In genomic region chr6:1474205-1474604, GRCh38 we compare ENCODE assay signal across 31 cellular contexts.
A peak's percentile ranks its signal among the peaks of the same experiment; 100 is the strongest.
DNase-seq lines count a peak whose midpoint lies in the region; ATAC-seq, FAIRE-seq and TF ChIP-seq lines count a peak whose summit lies in the region.
"Had no signal": no experiment of that assay in that cellular context is flagged by ENCODE, and none has a peak within 500 bp of the region (broad histone marks: within the 10 kb centered on the region; RNA-seq: fewer than 3 reads in every experiment).

No MANE protein-coding gene starts in this region.

- FAIRE-seq in keratinocyte (lab: Jason Lieb, UNC): no peak
- FAIRE-seq: colon had no signal

- H3K4me3 ChIP-seq in GM12864 (ENCODE audit: low read depth, low read length) (no peak overlapping the region), brain microvascular endothelial cell (ENCODE audit: low read depth, low read length) (no peak overlapping the region), keratinocyte (ENCODE audit: control insufficient read depth in 2 of 3, extremely low read depth in 1 of 3, insufficient read depth in 2 of 3, low read depth in 1 of 3, low read length in 3 of 3) (no peak overlapping the region), mesenchymal stem cell (ENCODE audit: insufficient read depth in 1 of 2, low read depth in 1 of 2, low read length in 2 of 2) (no peak overlapping the region), MM.1S (ENCODE audit: low read length) (no peak overlapping the region)
- H3K4me3 ChIP-seq: BLaER1 treated with 17β-estradiol and CSF1 and Interleukin-3, amounts not matched to agents 10 nM and 100 nM; body of pancreas; esophagus muscularis mucosa; gastroesophageal sphincter; right atrium auricular region; uterus had no signal

- H2BK120ac ChIP-seq in mesenchymal stem cell (ENCODE audit: low read depth, low read length): no peak overlapping the region

- peaks cover 3% of the 10 kb centered on the region; the same call in 1 of the 2 replicates for H3K27me3 Mint-ChIP-seq in HFFc6 (ENCODE audit: insufficient read depth)

- peaks cover 32% of the 10 kb centered on the region for H3K4me1 Mint-ChIP-seq in HFFc6 (ENCODE audit: low read depth)

- H2BK5ac ChIP-seq in mesenchymal stem cell (ENCODE audit: low read depth, low read length, poor library complexity, severe bottlenecking): no peak overlapping the region

- dilution Hi-C loops in keratinocyte (cut with MboI; ENCODE audit: extremely low pct_ligation_motif_present, low sequenced_read_pairs): no loop called here

- no peaks in the 10 kb centered on the region for H3K4me1 ChIP-seq in keratinocyte (ENCODE audit: control insufficient read depth, extremely low read depth, insufficient read depth, low read length)
- H3K4me1 ChIP-seq in mesenchymal stem cell (ENCODE audit: control insufficient read depth, insufficient read depth, low read depth, low read length): peaks cover 2% of the 10 kb centered on the region
- H3K4me1 ChIP-seq in MM.1S (ENCODE audit: low read length): peaks cover 5% of the 10 kb centered on the region
- H3K4me1 ChIP-seq: body of pancreas, Caco-2, esophagus muscularis mucosa, gastroesophageal sphincter, right atrium auricular region, uterus had no signal

- no peak for ATAC-seq in HG02610 (IDR thresholded peaks at IDR 0.05; ENCODE audit: unreplicated experiment)
- ATAC-seq: body of pancreas, gastroesophageal sphincter, left ventricle myocardium superior, natural killer cell had no signal

- no peak for DNase-seq in GM12864 (ENCODE audit: low read depth)
- DNase-seq in HFFc6: no peak
- DNase-seq in brain microvascular endothelial cell: no peak
- no peak for DNase-seq in keratinocyte (ENCODE audit: low read depth, low spot score)
- no peak for DNase-seq in mesenchymal stem cell
- DNase-seq in NCI-H2171 (lab: John Stamatoyannopoulos, UW): no peak
- no peak for DNase-seq in MM.1S
- DNase-seq: ACHN; activated T-cell treated with anti-CD3 and anti-CD28 coated beads, Interleukin-2, amount 50 U/mL, for 24 hours; body of pancreas; Caco-2; effector CD8-positive, alpha-beta T cell; EL; left ventricle myocardium superior; midbrain; natural killer cell; NCI-H1048; NCI-H1694 treated with DMSO at 0.1 percent for 48 hours; NCI-H82; stimulated activated CD4-positive, alpha-beta T cell treated with anti-CD3 and anti-CD28 coated beads, Interleukin-12 subunit alpha, Interleukin-12 subunit beta, amount 100 ng/mL, for 4 hours; stimulated activated CD4-positive, alpha-beta T cell treated with anti-CD3 and anti-CD28 coated beads, Interleukin-4, amount 100 ng/mL, for 24 hours; stimulated activated naive CD4-positive, alpha-beta T cell; SW 1271; T1000; uterus had no signal

- H3K9ac ChIP-seq in keratinocyte (ENCODE audit: control insufficient read depth, extremely low read depth, insufficient read depth, low read length) (no peak overlapping the region), mesenchymal stem cell (ENCODE audit: low read length) (no peak overlapping the region), MM.1S (ENCODE audit: low read length) (no peak overlapping the region)
- H3K9ac ChIP-seq: BLaER1 treated with 17β-estradiol and CSF1 and Interleukin-3, amounts not matched to agents 10 nM and 100 nM had no signal

- no peak overlapping the region for H2BK12ac ChIP-seq in mesenchymal stem cell (ENCODE audit: low read length in 2 of 2)

- H3F3A ChIP-seq in MM.1S (ENCODE audit: insufficient read depth, low read length): no peaks in the 10 kb centered on the region

- H4K91ac ChIP-seq in mesenchymal stem cell (ENCODE audit: low read length): no peak overlapping the region

- H2AFZ ChIP-seq in keratinocyte (ENCODE audit: control insufficient read depth, low read length) (no peak overlapping the region), mesenchymal stem cell (ENCODE audit: low read depth, low read length) (no peak overlapping the region), MM.1S (ENCODE audit: low read length) (no peak overlapping the region)

- no peak overlapping the region for H3K18ac ChIP-seq in mesenchymal stem cell (ENCODE audit: low read depth in 1 of 2, low read length in 2 of 2)

- no peaks in the 10 kb centered on the region for H3K9me1 ChIP-seq in keratinocyte (ENCODE audit: control insufficient read depth, extremely low read depth, insufficient read depth, low read length)

- H3K4me2 ChIP-seq in keratinocyte (ENCODE audit: control insufficient read depth, extremely low read depth, insufficient read depth, low read depth, low read length) (no peak overlapping the region), mesenchymal stem cell (ENCODE audit: low read length, poor library complexity, severe bottlenecking) (no peak overlapping the region), MM.1S (ENCODE audit: low read depth, low read length) (no peak overlapping the region)

- no peak overlapping the region for H4K8ac ChIP-seq in mesenchymal stem cell (ENCODE audit: low read length)

- no peak overlapping the region for H3K27ac Mint-ChIP-seq in HFFc6
- H3K27ac Mint-ChIP-seq: activated T-cell treated with anti-CD3 and anti-CD28 coated beads, Interleukin-2, amount 50 U/mL, for 24 hours; natural killer cell had no signal

- H3K4me3 Mint-ChIP-seq in HFFc6: no peak overlapping the region
- H3K4me3 Mint-ChIP-seq: activated T-cell treated with anti-CD3 and anti-CD28 coated beads, Interleukin-2, amount 50 U/mL, for 24 hours; natural killer cell had no signal

- H3K27ac ChIP-seq in brain microvascular endothelial cell (no peak overlapping the region), keratinocyte (ENCODE audit: control insufficient read depth, insufficient read depth, low read length) (no peak overlapping the region), mesenchymal stem cell (ENCODE audit: low read length, poor library complexity, severe bottlenecking) (no peak overlapping the region), MM.1S (ENCODE audit: low read length) (no peak overlapping the region)
- H3K27ac ChIP-seq: BLaER1 treated with 17β-estradiol and CSF1 and Interleukin-3, amounts not matched to agents 10 nM and 100 nM; body of pancreas; esophagus muscularis mucosa; gastroesophageal sphincter; right atrium auricular region; uterus had no signal

- WGBS in mesenchymal stem cell: 58% methylated on average over 2 of the region's 4 CpGs

- H3K27me3 ChIP-seq in brain microvascular endothelial cell (replicated peaks): no peaks in the 10 kb centered on the region
- no peaks in the 10 kb centered on the region for H3K27me3 ChIP-seq in keratinocyte (ENCODE audit: control insufficient read depth, extremely low read depth, insufficient read depth, low read length)
- no peaks in the 10 kb centered on the region for H3K27me3 ChIP-seq in mesenchymal stem cell (ENCODE audit: control insufficient read depth in 1 of 2, insufficient read depth in 1 of 2, low read length in 2 of 2)
- H3K27me3 ChIP-seq in MM.1S (replicated peaks; ENCODE audit: insufficient read depth, low read length): no peaks in the 10 kb centered on the region
- H3K27me3 ChIP-seq: BLaER1 treated with 17β-estradiol and CSF1 and Interleukin-3, amounts not matched to agents 10 nM and 100 nM; body of pancreas; gastroesophageal sphincter; right atrium auricular region; uterus had no signal

- no peak overlapping the region for H3K23ac ChIP-seq in mesenchymal stem cell (ENCODE audit: low read length in 2 of 2)

- no peak overlapping the region for H2AK5ac ChIP-seq in mesenchymal stem cell (ENCODE audit: low read length, severe bottlenecking)

- H3K9me3 ChIP-seq in keratinocyte (ENCODE audit: control insufficient read depth, low read depth, low read length): no peaks in the 10 kb centered on the region
- no peaks in the 10 kb centered on the region for H3K9me3 ChIP-seq in mesenchymal stem cell (ENCODE audit: control insufficient read depth, low read length)
- H3K9me3 ChIP-seq in MM.1S (replicated peaks; ENCODE audit: insufficient read depth, low read length): no peaks in the 10 kb centered on the region
- H3K9me3 ChIP-seq: BLaER1 treated with 17β-estradiol and CSF1 and Interleukin-3, amounts not matched to agents 10 nM and 100 nM; body of pancreas; Caco-2; esophagus muscularis mucosa; gastroesophageal sphincter; right atrium auricular region; uterus had no signal

- no peak overlapping the region for H3K4ac ChIP-seq in mesenchymal stem cell (ENCODE audit: low read depth in 1 of 2, low read length in 2 of 2)

- H3K14ac ChIP-seq in mesenchymal stem cell (ENCODE audit: low read length in 2 of 2): no peak overlapping the region

- no peaks in the 10 kb centered on the region for H3K36me3 Mint-ChIP-seq in HFFc6 (ENCODE audit: low read depth)
- H3K36me3 Mint-ChIP-seq: natural killer cell had no signal

- no peaks in the 10 kb centered on the region for H3K9me2 ChIP-seq in MM.1S (replicated peaks; ENCODE audit: insufficient read depth, low read length)

- H3K36me3 ChIP-seq in brain microvascular endothelial cell (replicated peaks) (no peaks in the 10 kb centered on the region), keratinocyte (ENCODE audit: control insufficient read depth in 2 of 2, extremely low read depth in 1 of 2, insufficient read depth in 2 of 2, low read length in 2 of 2) (no peaks in the 10 kb centered on the region), mesenchymal stem cell (ENCODE audit: control insufficient read depth in 1 of 2, insufficient read depth in 2 of 2, low read depth in 1 of 2, low read length in 2 of 2) (no peaks in the 10 kb centered on the region), MM.1S (replicated peaks; ENCODE audit: insufficient read depth, low read length) (no peaks in the 10 kb centered on the region)
- H3K36me3 ChIP-seq: BLaER1 treated with 17β-estradiol and CSF1 and Interleukin-3, amounts not matched to agents 10 nM and 100 nM; esophagus muscularis mucosa; gastroesophageal sphincter; right atrium auricular region; uterus had no signal

- H3K79me1 ChIP-seq in mesenchymal stem cell (replicated peaks; ENCODE audit: low read length, poor library complexity, severe bottlenecking): no peaks in the 10 kb centered on the region

- in situ Hi-C loops in brain microvascular endothelial cell (cut with HindIII; ENCODE audit: low pct_ligation_motif_present, low sequenced_read_pairs): no loop called here

- H3K9me3 Mint-ChIP-seq in HFFc6: no peaks in the 10 kb centered on the region
- H3K9me3 Mint-ChIP-seq: activated T-cell treated with anti-CD3 and anti-CD28 coated beads, Interleukin-2, amount 50 U/mL, for 24 hours had no signal

- H4K20me1 ChIP-seq in keratinocyte (ENCODE audit: control insufficient read depth, extremely low read depth, insufficient read depth, low read length): no peaks in the 10 kb centered on the region
- no peaks in the 10 kb centered on the region for H4K20me1 ChIP-seq in MM.1S (ENCODE audit: insufficient read depth, low read length)
- H4K20me1 ChIP-seq: BLaER1 treated with 17β-estradiol and CSF1 and Interleukin-3, amounts not matched to agents 10 nM and 100 nM had no signal

- H3K79me2 ChIP-seq in keratinocyte (ENCODE audit: control insufficient read depth, insufficient read depth, low read length) (no peaks in the 10 kb centered on the region), MM.1S (ENCODE audit: low read length) (no peaks in the 10 kb centered on the region)

- peak; percentile 44 for TF ChIP-seq CTCF in GM12864 (IDR thresholded peaks at IDR 0.05; ENCODE audit: low read depth, low read length, missing control alignments)
- peak; percentile 46 for TF ChIP-seq CTCF in HFFc6 (IDR thresholded peaks at IDR 0.05)
- TF ChIP-seq CTCF in brain microvascular endothelial cell (IDR thresholded peaks at IDR 0.05; ENCODE audit: low read depth, low read length, missing control alignments): peak; percentile 38
- TF ChIP-seq CTCF in keratinocyte (optimal IDR thresholded peaks at IDR 0.05 in 1 of 3, IDR thresholded peaks at IDR 0.05 in 1 of 3, conservative IDR thresholded peaks at IDR 0.05 in 1 of 3; ENCODE audit: extremely low read depth in 1 of 3, insufficient read depth in 2 of 3, low read length in 3 of 3): peak in 2 of 3 experiments; percentile 24 to 42
- TF ChIP-seq CTCF in MM.1S (IDR thresholded peaks at IDR 0.05; ENCODE audit: low read length): no peak

- no peak overlapping the region for H2BK15ac ChIP-seq in mesenchymal stem cell (ENCODE audit: low read depth, poor library complexity, severe bottlenecking)
